In genomic region chr11:15969281-15969680, GRCh38 we compare ENCODE assay signal across 1 cellular context.
A peak's percentile ranks its signal among the peaks of the same experiment; 100 is the strongest.
TF ChIP-seq lines count a peak whose summit lies in the region.

No MANE protein-coding gene starts in this region.

TF ChIP-seq in HepG2, 621 proteins besides CTCF, POLR2A, EP300 and RAD21 (continued from another document and continues in another):
- TF ChIP-seq HMGXB4 (CRISPR knock-in tag; IDR thresholded peaks at IDR 0.05; ENCODE audit: borderline replicate concordance in 1 of 2, low read depth in 1 of 2) (no peak), ZMYM3 (CRISPR knock-in tag; IDR thresholded peaks at IDR 0.05) (no peak), RCOR2 (CRISPR knock-in tag; IDR thresholded peaks at IDR 0.05) (no peak), KDM1A (CRISPR knock-in tag; IDR thresholded peaks at IDR 0.05) (no peak), MYC (CRISPR knock-in tag; IDR thresholded peaks at IDR 0.05; ENCODE audit: borderline replicate concordance) (no peak), ZNF720 (CRISPR knock-in tag; IDR thresholded peaks at IDR 0.05) (no peak), ADNP (CRISPR knock-in tag; IDR thresholded peaks at IDR 0.05) (no peak), FOXK1 (CRISPR knock-in tag; IDR thresholded peaks at IDR 0.05; ENCODE audit: borderline replicate concordance, low read depth) (no peak), MAFG (CRISPR knock-in tag; IDR thresholded peaks at IDR 0.05) (peak; percentile 89), ZNF292 (CRISPR knock-in tag; IDR thresholded peaks at IDR 0.05; ENCODE audit: borderline replicate concordance, low read depth) (0 out of 2 replicates have a peak, but pooled peaks have one; percentile 65), ZNF296 (CRISPR knock-in tag; conservative IDR thresholded peaks at IDR 0.05) (no peak), ZNF678 (CRISPR knock-in tag; IDR thresholded peaks at IDR 0.05) (no peak), ZNF33B (CRISPR knock-in tag; IDR thresholded peaks at IDR 0.05) (no peak), STAT5B (CRISPR knock-in tag; IDR thresholded peaks at IDR 0.05) (no peak), MXD4 (CRISPR knock-in tag; IDR thresholded peaks at IDR 0.05) (no peak), U2AF1 (optimal IDR thresholded peaks at IDR 0.05; ENCODE audit: low read depth, low read length) (no peak), ZNF263 (CRISPR knock-in tag; IDR thresholded peaks at IDR 0.05) (no peak), HNRNPL (IDR thresholded peaks at IDR 0.05; ENCODE audit: low read depth, low read length) (no peak), HES4 (CRISPR knock-in tag; IDR thresholded peaks at IDR 0.05; ENCODE audit: borderline replicate concordance) (no peak), NFE2 (CRISPR knock-in tag; IDR thresholded peaks at IDR 0.05) (peak; percentile 85), ZNF761 (CRISPR knock-in tag; conservative IDR thresholded peaks at IDR 0.05) (no peak), ESRRA (CRISPR knock-in tag; IDR thresholded peaks at IDR 0.05; ENCODE audit: low read depth) (no peak), POLR2AphosphoS5 (IDR thresholded peaks at IDR 0.05; ENCODE audit: low read depth, low read length) (no peak), ZNF329 (CRISPR knock-in tag; IDR thresholded peaks at IDR 0.05; ENCODE audit: low read depth) (no peak), ZNF225 (CRISPR knock-in tag; IDR thresholded peaks at IDR 0.05) (no peak), NCOR1 (IDR thresholded peaks at IDR 0.05; ENCODE audit: borderline replicate concordance, low read length) (no peak), CCAR2 (optimal IDR thresholded peaks at IDR 0.05; ENCODE audit: low read depth, low read length) (no peak), ZBTB25 (CRISPR knock-in tag; IDR thresholded peaks at IDR 0.05) (no peak), ZNF501 (CRISPR knock-in tag; IDR thresholded peaks at IDR 0.05) (no peak), TAF1 (CRISPR knock-in tag; IDR thresholded peaks at IDR 0.05) (no peak), PRPF4 (IDR thresholded peaks at IDR 0.05; ENCODE audit: low read depth, low read length, poor library complexity, severe bottlenecking) (no peak), IRF2 (CRISPR knock-in tag; IDR thresholded peaks at IDR 0.05) (peak; percentile 92; the same call in 1 of the 2 replicates), CREB3 (CRISPR knock-in tag; IDR thresholded peaks at IDR 0.05) (no peak), ZNF839 (CRISPR knock-in tag; IDR thresholded peaks at IDR 0.05; ENCODE audit: borderline replicate concordance) (no peak), RFX3 (CRISPR knock-in tag; IDR thresholded peaks at IDR 0.05) (no peak), SRF (IDR thresholded peaks at IDR 0.05; ENCODE audit: low read depth, low read length) (no peak), SMAD3 (CRISPR knock-in tag; IDR thresholded peaks at IDR 0.05) (no peak), PREB (CRISPR knock-in tag; IDR thresholded peaks at IDR 0.05) (no peak), KDM6A (CRISPR knock-in tag; IDR thresholded peaks at IDR 0.05; ENCODE audit: low read depth) (no peak), FOXA3 (CRISPR knock-in tag; IDR thresholded peaks at IDR 0.05) (no peak), NR3C1 (CRISPR knock-in tag; IDR thresholded peaks at IDR 0.05) (no peak), SMAD1 (CRISPR knock-in tag; IDR thresholded peaks at IDR 0.05; ENCODE audit: borderline replicate concordance, low read depth) (no peak), NFE2L2 (IDR thresholded peaks at IDR 0.05; ENCODE audit: low read length) (peak; percentile 94), ZFYVE20 (CRISPR knock-in tag; IDR thresholded peaks at IDR 0.05; ENCODE audit: borderline replicate concordance, low read depth) (no peak), POLR2G (IDR thresholded peaks at IDR 0.05; ENCODE audit: low read depth, low read length) (0 out of 2 replicates have a peak, but pooled peaks have one; percentile 39), ZBTB39 (CRISPR knock-in tag; IDR thresholded peaks at IDR 0.05) (no peak), TSC22D2 (CRISPR knock-in tag; IDR thresholded peaks at IDR 0.05; ENCODE audit: borderline replicate concordance) (no peak), TBX2 (CRISPR knock-in tag; IDR thresholded peaks at IDR 0.05; ENCODE audit: borderline replicate concordance) (no peak), ZNF12 (CRISPR knock-in tag; IDR thresholded peaks at IDR 0.05) (no peak), ZNF530 (CRISPR knock-in tag; IDR thresholded peaks at IDR 0.05; ENCODE audit: low read depth) (no peak), RXRB (CRISPR knock-in tag; IDR thresholded peaks at IDR 0.05; ENCODE audit: borderline replicate concordance) (no peak), KLF12 (CRISPR knock-in tag; IDR thresholded peaks at IDR 0.05; ENCODE audit: borderline replicate concordance) (no peak), TFDP2 (CRISPR knock-in tag; IDR thresholded peaks at IDR 0.05) (no peak), MAFK (conservative IDR thresholded peaks at IDR 0.05 in 1 of 2, IDR thresholded peaks at IDR 0.05 in 1 of 2; ENCODE audit: low read length in 2 of 2) (peak; percentile 64 to 81), ZSCAN12 (CRISPR knock-in tag; IDR thresholded peaks at IDR 0.05) (no peak)
- TF ChIP-seq, protein P1, sequence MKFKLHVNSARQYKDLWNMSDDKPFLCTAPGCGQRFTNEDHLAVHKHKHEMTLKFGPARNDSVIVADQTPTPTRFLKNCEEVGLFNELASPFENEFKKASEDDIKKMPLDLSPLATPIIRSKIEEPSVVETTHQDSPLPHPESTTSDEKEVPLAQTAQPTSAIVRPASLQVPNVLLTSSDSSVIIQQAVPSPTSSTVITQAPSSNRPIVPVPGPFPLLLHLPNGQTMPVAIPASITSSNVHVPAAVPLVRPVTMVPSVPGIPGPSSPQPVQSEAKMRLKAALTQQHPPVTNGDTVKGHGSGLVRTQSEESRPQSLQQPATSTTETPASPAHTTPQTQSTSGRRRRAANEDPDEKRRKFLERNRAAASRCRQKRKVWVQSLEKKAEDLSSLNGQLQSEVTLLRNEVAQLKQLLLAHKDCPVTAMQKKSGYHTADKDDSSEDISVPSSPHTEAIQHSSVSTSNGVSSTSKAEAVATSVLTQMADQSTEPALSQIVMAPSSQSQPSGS (CRISPR knock-in tag; IDR thresholded peaks at IDR 0.05), result no peak
- TF ChIP-seq, protein P2, sequence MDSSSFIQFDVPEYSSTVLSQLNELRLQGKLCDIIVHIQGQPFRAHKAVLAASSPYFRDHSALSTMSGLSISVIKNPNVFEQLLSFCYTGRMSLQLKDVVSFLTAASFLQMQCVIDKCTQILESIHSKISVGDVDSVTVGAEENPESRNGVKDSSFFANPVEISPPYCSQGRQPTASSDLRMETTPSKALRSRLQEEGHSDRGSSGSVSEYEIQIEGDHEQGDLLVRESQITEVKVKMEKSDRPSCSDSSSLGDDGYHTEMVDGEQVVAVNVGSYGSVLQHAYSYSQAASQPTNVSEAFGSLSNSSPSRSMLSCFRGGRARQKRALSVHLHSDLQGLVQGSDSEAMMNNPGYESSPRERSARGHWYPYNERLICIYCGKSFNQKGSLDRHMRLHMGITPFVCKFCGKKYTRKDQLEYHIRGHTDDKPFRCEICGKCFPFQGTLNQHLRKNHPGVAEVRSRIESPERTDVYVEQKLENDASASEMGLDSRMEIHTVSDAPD (CRISPR knock-in tag; IDR thresholded peaks at IDR 0.05), result no peak
- TF ChIP-seq, protein P3, sequence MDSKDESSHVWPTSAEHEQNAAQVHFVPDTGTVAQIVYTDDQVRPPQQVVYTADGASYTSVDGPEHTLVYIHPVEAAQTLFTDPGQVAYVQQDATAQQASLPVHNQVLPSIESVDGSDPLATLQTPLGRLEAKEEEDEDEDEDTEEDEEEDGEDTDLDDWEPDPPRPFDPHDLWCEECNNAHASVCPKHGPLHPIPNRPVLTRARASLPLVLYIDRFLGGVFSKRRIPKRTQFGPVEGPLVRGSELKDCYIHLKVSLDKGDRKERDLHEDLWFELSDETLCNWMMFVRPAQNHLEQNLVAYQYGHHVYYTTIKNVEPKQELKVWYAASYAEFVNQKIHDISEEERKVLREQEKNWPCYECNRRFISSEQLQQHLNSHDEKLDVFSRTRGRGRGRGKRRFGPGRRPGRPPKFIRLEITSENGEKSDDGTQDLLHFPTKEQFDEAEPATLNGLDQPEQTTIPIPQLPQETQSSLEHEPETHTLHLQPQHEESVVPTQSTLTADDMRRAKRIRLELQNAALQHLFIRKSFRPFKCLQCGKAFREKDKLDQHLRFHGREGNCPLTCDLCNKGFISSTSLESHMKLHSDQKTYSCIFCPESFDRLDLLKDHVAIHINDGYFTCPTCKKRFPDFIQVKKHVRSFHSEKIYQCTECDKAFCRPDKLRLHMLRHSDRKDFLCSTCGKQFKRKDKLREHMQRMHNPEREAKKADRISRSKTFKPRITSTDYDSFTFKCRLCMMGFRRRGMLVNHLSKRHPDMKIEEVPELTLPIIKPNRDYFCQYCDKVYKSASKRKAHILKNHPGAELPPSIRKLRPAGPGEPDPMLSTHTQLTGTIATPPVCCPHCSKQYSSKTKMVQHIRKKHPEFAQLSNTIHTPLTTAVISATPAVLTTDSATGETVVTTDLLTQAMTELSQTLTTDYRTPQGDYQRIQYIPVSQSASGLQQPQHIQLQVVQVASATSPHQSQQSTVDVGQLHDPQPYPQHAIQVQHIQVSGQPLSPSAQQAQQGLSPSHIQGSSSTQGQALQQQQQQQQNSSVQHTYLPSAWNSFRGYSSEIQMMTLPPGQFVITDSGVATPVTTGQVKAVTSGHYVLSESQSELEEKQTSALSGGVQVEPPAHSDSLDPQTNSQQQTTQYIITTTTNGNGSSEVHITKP (CRISPR knock-in tag; IDR thresholded peaks at IDR 0.05; ENCODE audit: low read depth), result no peak
